ENCODE assay signal across 19 cellular contexts in genomic region chr5:112583166-112583565, GRCh38.
"Had no signal": no experiment of that assay in that cellular context is flagged by ENCODE, and none has a peak within 500 bp of the region (broad histone marks: within the 10 kb centered on the region; RNA-seq: fewer than 3 reads in every experiment).

No MANE protein-coding gene starts in this region.

- H3K9me3 ChIP-seq: gastroesophageal sphincter, thyroid gland had no signal

- ATAC-seq: activated CD8-positive, alpha-beta T cell treated with anti-CD3 and anti-CD28 coated beads for 36 hours; activated T-cell treated with anti-CD3 and anti-CD28 coated beads, Interleukin-2, amount 50 U/mL, for 4 hours; esophagus mucosa; gastroesophageal sphincter; left ventricle myocardium superior had no signal

- DNase-seq: activated CD4-positive, alpha-beta T cell treated with anti-CD3 and anti-CD28 coated beads, Interleukin-2, amount 10 ng/mL, durations not matched to agents 24 days and 14 days; activated CD4-positive, CD25-positive, alpha-beta regulatory T cell; activated CD8-positive, alpha-beta T cell treated with anti-CD3 and anti-CD28 coated beads for 36 hours; activated naive CD4-positive, alpha-beta T cell treated with anti-CD3 and anti-CD28 coated beads, Interleukin-2, amount 50 U/mL, for 16 hours; activated T-cell treated with anti-CD3 and anti-CD28 coated beads, Interleukin-2, amount 50 U/mL, for 4 hours; aorta; brain microvascular endothelial cell; cerebellar nuclear complex; effector CD8-positive, alpha-beta T cell; heart left ventricle; immature natural killer cell; kidney glomerular epithelial cell; left ventricle myocardium superior; naive B cell; stimulated activated CD4-positive, alpha-beta T cell treated with anti-CD3 and anti-CD28 coated beads, Interleukin-2, amount 100 ng/mL, for 24 hours; stimulated activated naive CD4-positive, alpha-beta T cell treated with Interleukin-2 at 50 U/mL for 16 hours; thyroid gland had no signal

- H3K36me3 ChIP-seq: brain microvascular endothelial cell, gastroesophageal sphincter, heart left ventricle, thyroid gland had no signal

- H3K4me3 ChIP-seq: gastroesophageal sphincter, heart left ventricle, thyroid gland had no signal

- H3K27ac ChIP-seq: brain microvascular endothelial cell, gastroesophageal sphincter, heart left ventricle, thyroid gland had no signal

- H3K27me3 ChIP-seq: brain microvascular endothelial cell, gastroesophageal sphincter, heart left ventricle, thyroid gland had no signal

- H3K4me1 ChIP-seq: gastroesophageal sphincter, heart left ventricle, thyroid gland had no signal
